In genomic region chr1:183982172-183982963, GRCh38 we compare ENCODE assay signal across 1 cellular context.
A peak's percentile ranks its signal among the peaks of the same experiment; 100 is the strongest.
TF ChIP-seq lines count a peak whose summit lies in the region.

No MANE protein-coding gene starts in this region.

TF ChIP-seq in H1, 55 proteins besides CTCF, POLR2A, EP300 and RAD21:
- no peak for TF ChIP-seq SUZ12 (IDR thresholded peaks at IDR 0.05; ENCODE audit: low read length)
- peak; percentile 95 for TF ChIP-seq MAFK (IDR thresholded peaks at IDR 0.05; ENCODE audit: low read depth, low read length)
